8 cellular contexts compared by ENCODE assay signal in the genomic region with DNA sequence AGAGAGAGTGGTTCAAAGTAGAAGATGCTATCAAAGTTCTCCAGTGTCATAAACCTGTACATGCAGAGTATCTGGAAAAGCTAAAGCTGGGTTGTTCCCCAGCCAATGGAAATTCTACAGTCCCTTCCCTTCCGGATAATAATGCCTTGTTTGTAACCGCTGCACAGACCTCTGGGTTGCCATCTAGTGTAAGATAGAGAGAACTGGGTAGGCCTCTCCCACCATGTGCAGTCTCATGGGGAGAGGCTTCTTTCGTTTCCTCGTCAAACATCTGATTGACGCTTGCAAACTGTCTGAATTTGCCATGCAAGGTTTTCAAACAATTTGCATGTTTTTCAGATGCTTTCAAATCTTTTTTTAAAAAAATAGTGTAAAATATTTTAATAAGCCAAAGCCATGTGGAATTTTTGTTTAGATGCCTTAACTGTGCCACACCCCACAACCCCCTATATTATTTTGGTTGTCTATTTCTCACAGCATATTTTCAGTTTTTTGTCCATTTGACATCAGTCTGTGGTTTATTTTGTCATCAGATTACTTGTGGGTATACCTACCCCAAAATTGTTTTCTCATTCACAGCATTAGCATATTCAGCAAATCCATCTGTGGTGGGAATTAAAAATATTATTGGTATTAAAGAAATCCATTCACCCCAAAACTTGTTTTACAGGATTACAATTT. TPM values are rescaled to one million over a fixed set of nuclear protein-coding genes. Genes with fewer than 3 reads are reported as not detected.
DNase-seq lines count a peak whose midpoint lies in the region; ATAC-seq and TF ChIP-seq lines count a peak whose summit lies in the region.
"Not testable (repeated sequence)": the region's sequence is repeated elsewhere in the genome, so short reads cannot be mapped to it uniquely, and the experiment has no call there.

No MANE protein-coding gene starts in this region.

- not testable (repeated sequence) for TF ChIP-seq POLR2A in right lobe of liver (IDR thresholded peaks at IDR 0.05)

- peak; percentile 94 for ATAC-seq in GM18867 (IDR thresholded peaks at IDR 0.05; ENCODE audit: unreplicated experiment)
- peak; percentile 78 for ATAC-seq in GM21423 (IDR thresholded peaks at IDR 0.05; ENCODE audit: unreplicated experiment)
- ATAC-seq in HG02840 (IDR thresholded peaks at IDR 0.05; ENCODE audit: low FRiP score, unreplicated experiment) = peak; percentile 69
- peak; percentile 89 for ATAC-seq in HG03342 (IDR thresholded peaks at IDR 0.05; ENCODE audit: unreplicated experiment)
- ATAC-seq in right lobe of liver = peak; percentile 93 to 98 (median 94)
- ATAC-seq in upper lobe of right lung = peak; percentile 99

- peak overlapping the region; percentile 44; the same call in 1 of the 2 replicates for H3K27ac ChIP-seq in SK-N-MC
- not testable (repeated sequence) for H3K27ac ChIP-seq in right lobe of liver, upper lobe of right lung

- not testable (repeated sequence) for H3K4me1 Mint-ChIP-seq in chondrocyte (ENCODE audit: low read depth)

- H3K9me3 Mint-ChIP-seq in chondrocyte (ENCODE audit: low read depth) = not testable (repeated sequence)

- no CpG with 5 or more reads among the region's 5 CpGs for WGBS in right lobe of liver (ENCODE audit: insufficient coverage, low coverage, low lambda C conversion rate, missing lambda C conversion rate)

- intact Hi-C loops in right lobe of liver (cut with DNase I) = loop anchor here in 1 of 2 donors (5.0 kb wide), 1 partner anchor 412 kb away; no protein-coding TSS in a partner anchor
- intact Hi-C loops in upper lobe of right lung (cut with DNase I) = loop anchor here (10.0 kb wide), 1 partner anchor 415 kb away; no protein-coding TSS in a partner anchor

- not testable (repeated sequence) for H3K9ac ChIP-seq in SK-N-MC (ENCODE audit: insufficient read length)

- not testable (repeated sequence) for H3K27me3 ChIP-seq in right lobe of liver, upper lobe of right lung

- H3K4me3 Mint-ChIP-seq in chondrocyte (ENCODE audit: unreplicated experiment) = not testable (repeated sequence)

- H3K4me3 ChIP-seq in SK-N-MC, right lobe of liver, upper lobe of right lung: not testable (repeated sequence)

- peaks cover 13% of the 10 kb centered on the region for H3K36me3 Mint-ChIP-seq in chondrocyte (ENCODE audit: low read depth)

- not testable (repeated sequence) for H3K27ac Mint-ChIP-seq in chondrocyte (ENCODE audit: unreplicated experiment)

- H3K27me3 Mint-ChIP-seq in chondrocyte (ENCODE audit: low read depth) = not testable (repeated sequence)

- not testable (repeated sequence) for H3K9me3 ChIP-seq in SK-N-MC (ENCODE audit: low read depth, low read length); right lobe of liver; upper lobe of right lung

- H3K4me1 ChIP-seq in right lobe of liver = peaks cover 0 to 34% (median 12%) of the 10 kb centered on the region in 4 donors
- H3K4me1 ChIP-seq in upper lobe of right lung = not testable (repeated sequence)

- TF ChIP-seq CTCF in chondrocyte (IDR thresholded peaks at IDR 0.05) = peak; percentile 16
- not testable (repeated sequence) for TF ChIP-seq CTCF in right lobe of liver (IDR thresholded peaks at IDR 0.05); upper lobe of right lung (IDR thresholded peaks at IDR 0.05)

- H3K36me3 ChIP-seq in SK-N-MC (ENCODE audit: insufficient read depth, low read length) (peaks cover 64% of the 10 kb centered on the region), upper lobe of right lung (peaks cover 43% of the 10 kb centered on the region)
- not testable (repeated sequence) for H3K36me3 ChIP-seq in right lobe of liver

- not testable (repeated sequence) for DNase-seq in SK-N-MC (ENCODE audit: low read depth, low spot score); chondrocyte (ENCODE audit: low spot score); right lobe of liver; upper lobe of right lung

RNA-seq across cellular contexts. Expression of gene NUDT4, which starts 21.6 kb away (rescaled TPM):
- total RNA-seq in chondrocyte (48.3 to 69.0 TPM (median 67.1 TPM) in 3 replicates), right lobe of liver (10 to 100 TPM; 13.1 to 23.1 (median 20.3) TPM), upper lobe of right lung (52.2 TPM)

RNA-seq across cellular contexts. Expression of gene UBE2N, which starts 42.4 kb away (rescaled TPM):
- total RNA-seq in chondrocyte = 70.0 to 88.1 TPM (median 72.1 TPM) in 3 replicates
- 10 to 100 TPM; 22.0 to 36.2 (median 28.6) TPM for total RNA-seq in right lobe of liver
- 65.9 TPM for total RNA-seq in upper lobe of right lung
